In genomic region chr22:44026066-44026629, GRCh38 we compare ENCODE assay signal across 11 cellular contexts. TPM values are rescaled to one million over a fixed set of nuclear protein-coding genes. Genes with fewer than 3 reads are reported as not detected.
DNase-seq lines count a peak whose midpoint lies in the region; ATAC-seq, FAIRE-seq and TF ChIP-seq lines count a peak whose summit lies in the region.
"Had no signal": no experiment of that assay in that cellular context is flagged by ENCODE, and none has a peak within 500 bp of the region (broad histone marks: within the 10 kb centered on the region; RNA-seq: fewer than 3 reads in every experiment).

No MANE protein-coding gene starts in this region.

- no peak for TF ChIP-seq POLR2A in testis (IDR thresholded peaks at IDR 0.05)

- H3K9me3 ChIP-seq in testis: no peaks in the 10 kb centered on the region
- H3K9me3 ChIP-seq: BE2C had no signal

- ATAC-seq in activated CD8-positive, alpha-beta T cell treated with anti-CD3 and anti-CD28 coated beads, Interleukin-2, amount 10 ng/mL, durations not matched to agents 7 days and 5 days: no peak
- ATAC-seq in memory B cell (ENCODE audit: low read depth): no peak
- ATAC-seq: PC-3 had no signal

- peaks cover 15% of the 10 kb centered on the region for H3K36me3 Mint-ChIP-seq in activated T-cell treated with anti-CD3 and anti-CD28 coated beads, Interleukin-2, amount 50 U/mL, for 24 hours (ENCODE audit: low read depth)
- H3K36me3 Mint-ChIP-seq in activated CD8-positive, alpha-beta T cell treated with anti-CD3 and anti-CD28 coated beads, Interleukin-2, amount 10 ng/mL, durations not matched to agents 7 days and 5 days (ENCODE audit: low read depth): peaks cover 5% of the 10 kb centered on the region
- no peaks in the 10 kb centered on the region for H3K36me3 Mint-ChIP-seq in memory B cell
- H3K36me3 Mint-ChIP-seq: activated naive CD4-positive, alpha-beta T cell treated with anti-CD3 and anti-CD28 coated beads, Interleukin-2, amount 50 U/mL, for 24 hours had no signal

- DNase-seq in activated T-cell treated with anti-CD3 and anti-CD28 coated beads, Interleukin-2, amount 50 U/mL, for 24 hours: no peak
- no peak for DNase-seq in activated T-cell treated with anti-CD3 and anti-CD28 coated beads, Interleukin-2, amount 50 U/mL, for 48 hours
- no peak for DNase-seq in activated CD8-positive, alpha-beta T cell treated with anti-CD3 and anti-CD28 coated beads, Interleukin-2, amount 10 ng/mL, durations not matched to agents 7 days and 5 days
- DNase-seq in memory B cell (ENCODE audit: low spot score in 2 of 2): peak in 1 of 2 donors; percentile 25
- DNase-seq in testis: no peak
- DNase-seq in HTR-8/SVneo (ENCODE audit: insufficient read length, low spot score): no peak
- DNase-seq in frontal cortex (ENCODE audit: low spot score in 2 of 2): no peak
- no peak for DNase-seq in NCI-H2171 treated with DMSO at 0.1 percent for 48 hours (lab: John Stamatoyannopoulos, UW)
- DNase-seq: BE2C, PC-3 had no signal

- H3K27ac ChIP-seq in testis: peak overlapping the region; percentile 44 to 81

- 59 to 61% methylated on average over 17 of the region's 17 CpGs for WGBS in testis, 2 donors

- H3K27me3 ChIP-seq in testis: no peaks in the 10 kb centered on the region
- H3K27me3 ChIP-seq: BE2C had no signal

- intact Hi-C loops in testis (cut with DNase I; ENCODE audit: low total_unique reads): no loop called here

- CTCF ChIA-PET in activated CD8-positive, alpha-beta T cell treated with anti-CD3 and anti-CD28 coated beads, Interleukin-2, amount 10 ng/mL, durations not matched to agents 7 days and 5 days (lab: Charles Lee): interaction anchor here (0.9 to 4.1 kb wide), 5 partner anchors 12 to 60 kb away, joined by 3 to 25 read pairs (median 4); no protein-coding TSS in a partner anchor

- peaks cover 10% of the 10 kb centered on the region for H3K4me1 ChIP-seq in testis
- H3K4me1 ChIP-seq: BE2C had no signal

- H3K36me3 ChIP-seq in testis (ENCODE audit: low read depth, missing control alignments): no peaks in the 10 kb centered on the region
- H3K36me3 ChIP-seq: BE2C had no signal

- peaks cover 59% of the 10 kb centered on the region for H3K4me1 Mint-ChIP-seq in activated T-cell treated with anti-CD3 and anti-CD28 coated beads, Interleukin-2, amount 50 U/mL, for 24 hours (ENCODE audit: low read depth)
- peaks cover 55% of the 10 kb centered on the region for H3K4me1 Mint-ChIP-seq in activated CD8-positive, alpha-beta T cell treated with anti-CD3 and anti-CD28 coated beads, Interleukin-2, amount 10 ng/mL, durations not matched to agents 7 days and 5 days (ENCODE audit: low read depth)
- peaks cover 55% of the 10 kb centered on the region for H3K4me1 Mint-ChIP-seq in memory B cell

- no peak for TF ChIP-seq CTCF in testis (IDR thresholded peaks at IDR 0.05)

- H3K27ac Mint-ChIP-seq in activated T-cell treated with anti-CD3 and anti-CD28 coated beads, Interleukin-2, amount 50 U/mL, for 24 hours: peak overlapping the region; percentile 95
- H3K27ac Mint-ChIP-seq in activated CD8-positive, alpha-beta T cell treated with anti-CD3 and anti-CD28 coated beads, Interleukin-2, amount 10 ng/mL, durations not matched to agents 7 days and 5 days: peak overlapping the region; percentile 89
- peak overlapping the region; percentile 99 for H3K27ac Mint-ChIP-seq in memory B cell

- FAIRE-seq in HTR-8/SVneo (lab: Jason Lieb, UNC) (no peak), frontal cortex (lab: Jason Lieb, UNC) (no peak)

- H3K9me3 Mint-ChIP-seq in activated T-cell treated with anti-CD3 and anti-CD28 coated beads, Interleukin-2, amount 50 U/mL, for 24 hours: no peaks in the 10 kb centered on the region
- H3K9me3 Mint-ChIP-seq in activated CD8-positive, alpha-beta T cell treated with anti-CD3 and anti-CD28 coated beads, Interleukin-2, amount 10 ng/mL, durations not matched to agents 7 days and 5 days (ENCODE audit: insufficient read depth): no peaks in the 10 kb centered on the region
- no peaks in the 10 kb centered on the region for H3K9me3 Mint-ChIP-seq in memory B cell
- H3K9me3 Mint-ChIP-seq: activated naive CD4-positive, alpha-beta T cell treated with anti-CD3 and anti-CD28 coated beads, Interleukin-2, amount 50 U/mL, for 24 hours had no signal

- H3K27me3 Mint-ChIP-seq in activated T-cell treated with anti-CD3 and anti-CD28 coated beads, Interleukin-2, amount 50 U/mL, for 24 hours: peaks cover 24% of the 10 kb centered on the region
- H3K27me3 Mint-ChIP-seq in activated CD8-positive, alpha-beta T cell treated with anti-CD3 and anti-CD28 coated beads, Interleukin-2, amount 10 ng/mL, durations not matched to agents 7 days and 5 days (ENCODE audit: low read depth): no peaks in the 10 kb centered on the region
- H3K27me3 Mint-ChIP-seq in memory B cell: no peaks in the 10 kb centered on the region

- no peak overlapping the region for H3K4me3 ChIP-seq in testis

- peak overlapping the region; percentile 81 for H3K4me3 Mint-ChIP-seq in activated T-cell treated with anti-CD3 and anti-CD28 coated beads, Interleukin-2, amount 50 U/mL, for 24 hours
- H3K4me3 Mint-ChIP-seq in activated CD8-positive, alpha-beta T cell treated with anti-CD3 and anti-CD28 coated beads, Interleukin-2, amount 10 ng/mL, durations not matched to agents 7 days and 5 days: peak overlapping the region; percentile 81
- H3K4me3 Mint-ChIP-seq in memory B cell: peak overlapping the region; percentile 81

- POLR2A ChIA-PET in activated CD8-positive, alpha-beta T cell treated with anti-CD3 and anti-CD28 coated beads, Interleukin-2, amount 10 ng/mL, durations not matched to agents 7 days and 5 days (lab: Charles Lee): interaction anchor here (0.5 to 1.7 kb wide), 8 partner anchors 11 to 666 kb away, joined by 3 to 10 read pairs (median 4); partner anchors contain the start of gene PARVG

RNA-seq across cellular contexts. Expression of gene PARVB, which starts 2.0 kb away (rescaled TPM):
- total RNA-seq in activated CD8-positive, alpha-beta T cell treated with anti-CD3 and anti-CD28 coated beads, Interleukin-2, amount 10 ng/mL, durations not matched to agents 7 days and 5 days: 10 to 100 TPM; 39.4 to 41.0 TPM
- total RNA-seq in testis (10 to 100 TPM; 11.6 to 23.7 TPM), frontal cortex (5.7 TPM)
- 27.5 TPM for polyA plus RNA-seq in testis (ENCODE audit: insufficient read depth, low read depth, low replicate concordance)
